ENCODE assay signal across 10 cellular contexts in genomic region chr9:136899196-136899595, GRCh38. TPM values are rescaled to one million over a fixed set of nuclear protein-coding genes. Genes with fewer than 3 reads are reported as not detected.
DNase-seq lines count a peak whose midpoint lies in the region; ATAC-seq and FAIRE-seq lines count a peak whose summit lies in the region.
"Had no signal": no experiment of that assay in that cellular context is flagged by ENCODE, and none has a peak within 500 bp of the region (broad histone marks: within the 10 kb centered on the region; RNA-seq: fewer than 3 reads in every experiment).

No MANE protein-coding gene starts in this region.

- no peak overlapping the region for H3K4me3 Mint-ChIP-seq in activated CD4-positive, alpha-beta T cell treated with anti-CD3 and anti-CD28 coated beads for 36 hours

- no peaks in the 10 kb centered on the region for H3K36me3 ChIP-seq in small intestine (ENCODE audit: control insufficient read depth in 2 of 2, insufficient read depth in 2 of 2, low read length in 2 of 2)

- peaks cover 40% of the 10 kb centered on the region for H3K36me3 Mint-ChIP-seq in activated CD4-positive, alpha-beta T cell treated with anti-CD3 and anti-CD28 coated beads for 36 hours (ENCODE audit: low read depth)

- 13 to 54% (median 26%) methylated on average over 9 of the region's 9 CpGs for WGBS in small intestine, 3 donors

- H3K27me3 ChIP-seq in small intestine (ENCODE audit: control insufficient read depth in 2 of 2, insufficient read depth in 2 of 2, low read length in 2 of 2): no peaks in the 10 kb centered on the region

- H3K27me3 Mint-ChIP-seq in activated CD4-positive, alpha-beta T cell treated with anti-CD3 and anti-CD28 coated beads for 36 hours: no peaks in the 10 kb centered on the region

- peaks cover 3 to 9% of the 10 kb centered on the region in 2 donors for H3K4me1 ChIP-seq in small intestine (ENCODE audit: control insufficient read depth in 2 of 2, insufficient read depth in 1 of 2, low read depth in 1 of 2, low read length in 1 of 2)

- intact Hi-C loops in activated CD4-positive, alpha-beta T cell treated with anti-CD3 and anti-CD28 coated beads for 36 hours (cut with DNase I, micrococcal nuclease): no loop called here

- no peak for ATAC-seq in activated CD4-positive, alpha-beta T cell treated with anti-CD3 and anti-CD28 coated beads for 36 hours
- peak; percentile 38 for ATAC-seq in GM21576 (IDR thresholded peaks at IDR 0.05; ENCODE audit: unreplicated experiment)

- POLR2A ChIA-PET in activated CD4-positive, alpha-beta T cell treated with anti-CD3 and anti-CD28 coated beads for 36 hours (lab: Charles Lee): no interaction called here

- no peak for DNase-seq in activated CD4-positive, alpha-beta T cell treated with anti-CD3 and anti-CD28 coated beads for 36 hours
- DNase-seq in activated CD4-positive, alpha-beta T cell treated with anti-CD3 and anti-CD28 coated beads for 4 hours: no peak
- DNase-seq in RPMI8226 (peak; percentile 20), small intestine (peak; percentile 26), COLO668 (lab: John Stamatoyannopoulos, UW; ENCODE audit: unreplicated experiment) (no peak), COR-L47 (lab: John Stamatoyannopoulos, UW) (no peak)
- DNase-seq in effector CD8-positive, alpha-beta T cell (lab: John Stamatoyannopoulos, UW): no peak
- DNase-seq: NCI-H1105 had no signal

- H3K4me3 ChIP-seq in small intestine (ENCODE audit: low read depth in 1 of 2, low read length in 2 of 2): no peak overlapping the region

- H3K4me1 Mint-ChIP-seq in activated CD4-positive, alpha-beta T cell treated with anti-CD3 and anti-CD28 coated beads for 36 hours: peaks cover 37% of the 10 kb centered on the region

- CTCF ChIA-PET in activated CD4-positive, alpha-beta T cell treated with anti-CD3 and anti-CD28 coated beads for 36 hours (lab: Charles Lee): interaction anchor here (0.6 kb wide), 1 partner anchor 223 kb away, joined by 3 read pairs; no protein-coding TSS in a partner anchor

- peak overlapping the region in 1 of 2 donors; percentile 45 for H3K27ac ChIP-seq in small intestine (ENCODE audit: low read depth in 1 of 2, low read length in 1 of 2)

- peak overlapping the region; percentile 65 for H3K27ac Mint-ChIP-seq in activated CD4-positive, alpha-beta T cell treated with anti-CD3 and anti-CD28 coated beads for 36 hours

- FAIRE-seq in small intestine (lab: Jason Lieb, UNC): no peak

- no peaks in the 10 kb centered on the region for H3K9me3 ChIP-seq in small intestine (ENCODE audit: control insufficient read depth, low read depth)

- H3K9me3 Mint-ChIP-seq in activated CD4-positive, alpha-beta T cell treated with anti-CD3 and anti-CD28 coated beads for 36 hours (ENCODE audit: low read depth): no peaks in the 10 kb centered on the region

RNA-seq across cellular contexts. Expression of gene TRAF2, which starts 12.9 kb away (rescaled TPM):
- total RNA-seq in activated CD4-positive, alpha-beta T cell treated with anti-CD3 and anti-CD28 coated beads for 36 hours: 10 to 100 TPM; 37.4 to 46.2 TPM
- polyA plus RNA-seq in small intestine: 10 to 100 TPM; 11.2 to 14.3 (median 13.2) TPM

RNA-seq across cellular contexts. Expression of gene EDF1, which starts 33.1 kb away (rescaled TPM):
- total RNA-seq in activated CD4-positive, alpha-beta T cell treated with anti-CD3 and anti-CD28 coated beads for 36 hours: 100 to 1,000 TPM; 282 to 320 TPM
- polyA plus RNA-seq in small intestine: 1,000 to 10,000 TPM in 2 of 3 donors, 100 to 1,000 TPM in 1; 556 to 1,582 (median 1,437) TPM

RNA-seq across cellular contexts. Expression of gene FBXW5, which starts 45.3 kb away (rescaled TPM):
- 10 to 100 TPM; 54.4 to 66.4 TPM for total RNA-seq in activated CD4-positive, alpha-beta T cell treated with anti-CD3 and anti-CD28 coated beads for 36 hours
- 100 to 1,000 TPM; 125 to 262 (median 238) TPM for polyA plus RNA-seq in small intestine

RNA-seq across cellular contexts. Expression of gene C8G, which starts 45.8 kb away (rescaled TPM):
- under 1 TPM in 1 of 2 experiments, not detected in 1; 0.77 TPM for total RNA-seq in activated CD4-positive, alpha-beta T cell treated with anti-CD3 and anti-CD28 coated beads for 36 hours
- polyA plus RNA-seq in small intestine: 100 to 1,000 TPM in 1 of 3 donors, 10 to 100 TPM in 2; 13.6 to 106 (median 81.4) TPM
- total RNA-seq: epithelial cell of proximal tubule had no signal

RNA-seq across cellular contexts. Expression of gene MAMDC4, which starts 47.0 kb away (rescaled TPM):
- total RNA-seq in activated CD4-positive, alpha-beta T cell treated with anti-CD3 and anti-CD28 coated beads for 36 hours: 10 to 100 TPM; 16.6 to 17.5 TPM
- polyA plus RNA-seq in small intestine: 1 to 10 TPM; 4.6 to 8.9 (median 8.9) TPM

Comparison
In these comparisons a context has a peak if more than half of its experiments do, and no peak if none do; other contexts are left out.
1. DNase-seq: peak in RPMI8226 (single experiment) and small intestine (single experiment); none in activated CD4-positive, alpha-beta T cell treated with anti-CD3 and anti-CD28 coated beads for 36 hours (single experiment), activated CD4-positive, alpha-beta T cell treated with anti-CD3 and anti-CD28 coated beads for 4 hours (0 of 2), COLO668 (single experiment), COR-L47 (single experiment) and effector CD8-positive, alpha-beta T cell (single experiment).